In genomic region chr18:78675231-78675630, GRCh38 we compare ENCODE assay signal across 24 cellular contexts.
"Had no signal": no experiment of that assay in that cellular context is flagged by ENCODE, and none has a peak within 500 bp of the region (broad histone marks: within the 10 kb centered on the region; RNA-seq: fewer than 3 reads in every experiment).

No MANE protein-coding gene starts in this region.

- H3K27me3 Mint-ChIP-seq: IgD-negative memory B cell had no signal

- H3K9me3 ChIP-seq: SK-N-SH had no signal

- H3K4me3 ChIP-seq: K562 had no signal

- DNase-seq: Kasumi-1, MM.1S, NCI-H1048, NCI-H1105, NCI-H1417, NCI-H1436 treated with DMSO at 0.1 percent for 48 hours, NCI-H1694, NCI-H187 treated with DMSO at 0.1 percent for 48 hours, NCI-H2029 treated with DMSO at 0.1 percent for 48 hours, NCI-H2171 treated with DMSO at 0.1 percent for 48 hours, NCI-H345, NCI-H446 treated with DMSO at 0.1 percent for 48 hours, NCI-H510A treated with DMSO at 0.1 percent for 48 hours, NCI-H526, Right ventricle myocardium superior, RPMI8226, SK-N-SH, SW 1271 had no signal

- H3K9me3 Mint-ChIP-seq: IgD-negative memory B cell had no signal

- ATAC-seq: K562 had no signal

- H3K4me1 Mint-ChIP-seq: IgD-negative memory B cell had no signal

- H3K4me3 Mint-ChIP-seq: IgD-negative memory B cell had no signal

- FAIRE-seq: HTR-8/SVneo, K562, RCC 7860 had no signal

- H3K9ac ChIP-seq: KMS-11, SK-N-SH had no signal

- H3K27ac ChIP-seq: HL-60, KMS-11 had no signal

- H3K36me3 Mint-ChIP-seq: IgD-negative memory B cell had no signal
